ENCODE assay signal across 17 cellular contexts in the genomic region with DNA sequence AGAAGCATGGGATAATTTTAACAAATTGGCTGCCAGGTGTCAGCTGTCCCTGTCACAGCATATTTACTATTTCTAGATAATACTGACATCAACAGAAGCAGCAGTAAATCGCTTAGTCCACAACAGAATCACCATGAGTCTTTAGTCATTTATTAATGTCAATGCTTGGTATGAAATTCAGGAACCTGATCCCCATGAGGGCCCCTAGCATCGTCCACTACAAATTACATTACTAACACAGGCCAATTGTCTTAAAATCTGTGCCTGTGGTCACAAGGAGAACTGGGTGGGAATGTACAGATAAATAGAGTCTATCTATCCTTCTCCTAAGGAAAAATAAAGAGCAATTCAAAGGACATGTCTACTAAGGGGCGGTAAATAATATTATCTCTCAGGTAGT.
DNase-seq lines count a peak whose midpoint lies in the region; ATAC-seq and TF ChIP-seq lines count a peak whose summit lies in the region.
"Had no signal": no experiment of that assay in that cellular context is flagged by ENCODE, and none has a peak within 500 bp of the region (broad histone marks: within the 10 kb centered on the region; RNA-seq: fewer than 3 reads in every experiment).

No MANE protein-coding gene starts in this region.

- no peaks in the 10 kb centered on the region for H3F3A ChIP-seq in neural cell (ENCODE audit: insufficient read depth, low read length, poor library complexity, severe bottlenecking)

- ATAC-seq in activated T-helper 17 cell treated with anti-CD3 and anti-CD28 coated beads, Interleukin-2, amount 50 U/mL, for 72 hours (replicated peaks): no peak

- no peak overlapping the region for H2AFZ ChIP-seq in neural cell (ENCODE audit: low read depth, low read length)

- H3K9me3 ChIP-seq in endodermal cell (ENCODE audit: control insufficient read depth, low read length) (peaks cover 8% of the 10 kb centered on the region), neural cell (ENCODE audit: low read length) (no peaks in the 10 kb centered on the region)
- H3K9me3 ChIP-seq: HAP-1 had no signal

- H3K4me1 Mint-ChIP-seq in endodermal cell (no peaks in the 10 kb centered on the region), mesothelial cell of epicardium (peaks cover 23% of the 10 kb centered on the region)
- no peaks in the 10 kb centered on the region for H3K4me1 Mint-ChIP-seq in activated T-helper 17 cell treated with anti-CD3 and anti-CD28 coated beads, Interleukin-2, amount 50 U/mL, for 72 hours
- H3K4me1 Mint-ChIP-seq: CD4-positive, alpha-beta memory T cell had no signal

- H3K4me2 ChIP-seq in neural cell (ENCODE audit: low read length): no peak overlapping the region

- no peaks in the 10 kb centered on the region for H3K9me2 ChIP-seq in neural cell (ENCODE audit: insufficient read depth, low read length)

- WGBS in endodermal cell (ENCODE audit: insufficient coverage in 1 of 2, insufficient read length in 1 of 2), 2 experiments: 93% methylated on average over 2 of the region's 3 CpGs; no CpG with 5 or more reads in 1 of the 2 experiments

- H3K27ac Mint-ChIP-seq in endodermal cell: no peak overlapping the region
- H3K27ac Mint-ChIP-seq in mesothelial cell of epicardium: peak overlapping the region; percentile 53
- H3K27ac Mint-ChIP-seq in activated T-helper 17 cell treated with anti-CD3 and anti-CD28 coated beads, Interleukin-2, amount 50 U/mL, for 72 hours: no peak overlapping the region
- H3K27ac Mint-ChIP-seq: CD4-positive, alpha-beta memory T cell; HFFc6 had no signal

- H3K4me3 ChIP-seq in endodermal cell (ENCODE audit: low read length) (no peak overlapping the region), neural cell (ENCODE audit: low read length) (no peak overlapping the region)
- H3K4me3 ChIP-seq: HAP-1 had no signal

- no peak overlapping the region for H3K4me3 Mint-ChIP-seq in endodermal cell
- H3K4me3 Mint-ChIP-seq in mesothelial cell of epicardium: no peak overlapping the region
- H3K4me3 Mint-ChIP-seq in activated T-helper 17 cell treated with anti-CD3 and anti-CD28 coated beads, Interleukin-2, amount 50 U/mL, for 72 hours: no peak overlapping the region
- H3K4me3 Mint-ChIP-seq: CD4-positive, alpha-beta memory T cell; HFFc6 had no signal

- H3K36me3 Mint-ChIP-seq in endodermal cell (ENCODE audit: low read depth) (peaks cover 3% of the 10 kb centered on the region), mesothelial cell of epicardium (peaks cover 3% of the 10 kb centered on the region)
- no peaks in the 10 kb centered on the region for H3K36me3 Mint-ChIP-seq in activated T-helper 17 cell treated with anti-CD3 and anti-CD28 coated beads, Interleukin-2, amount 50 U/mL, for 72 hours (ENCODE audit: low read depth)

- no peaks in the 10 kb centered on the region for H3K4me1 ChIP-seq in endodermal cell (ENCODE audit: control insufficient read depth, insufficient read depth, low read length)
- H3K4me1 ChIP-seq: HAP-1 had no signal

- H3K27me3 Mint-ChIP-seq in endodermal cell (ENCODE audit: insufficient read depth) (no peaks in the 10 kb centered on the region), mesothelial cell of epicardium (ENCODE audit: low read depth) (no peaks in the 10 kb centered on the region)
- no peaks in the 10 kb centered on the region for H3K27me3 Mint-ChIP-seq in activated T-helper 17 cell treated with anti-CD3 and anti-CD28 coated beads, Interleukin-2, amount 50 U/mL, for 72 hours
- H3K27me3 Mint-ChIP-seq: CD4-positive, alpha-beta memory T cell had no signal

- H3K79me2 ChIP-seq in neural cell (replicated peaks; ENCODE audit: insufficient read depth, low read length): no peaks in the 10 kb centered on the region

- in situ Hi-C loops in SK-MEL-5 (cut with HindIII; ENCODE audit: low pct_unique_long_range_greater_than_20kb, low sequenced_read_pairs): no loop called here

- no peak for TF ChIP-seq CTCF in endodermal cell (conservative IDR thresholded peaks at IDR 0.05)
- no peak for TF ChIP-seq CTCF in mesothelial cell of epicardium (IDR thresholded peaks at IDR 0.05; ENCODE audit: unreplicated experiment)
- TF ChIP-seq CTCF in neural cell (IDR thresholded peaks at IDR 0.05; ENCODE audit: poor library complexity, severe bottlenecking): no peak

- H3K9ac ChIP-seq in endodermal cell (ENCODE audit: extremely low read depth, low read length, poor library complexity, severe bottlenecking): no peak overlapping the region
- H3K9ac ChIP-seq in neural cell (ENCODE audit: low read length): no peak overlapping the region

- DNase-seq in SK-MEL-5 (ENCODE audit: low read depth, low spot score) (peak; percentile 51), endodermal cell (no peak), mesothelial cell of epicardium (ENCODE audit: low spot score in 2 of 2, unreplicated experiment in 2 of 2) (no peak), NCI-H1417 treated with DMSO at 0.1 percent for 48 hours (lab: John Stamatoyannopoulos, UW) (no peak), cerebellar nuclear complex (lab: John Stamatoyannopoulos, UW) (no peak)
- DNase-seq in activated CD4-positive, alpha-beta T cell treated with anti-CD3 and anti-CD28 coated beads for 4 hours: no peak
- DNase-seq: C1 segment of cervical spinal cord; Calu3; CD4-positive, alpha-beta memory T cell; COR-L47; DMS153; DND-41; GOT3; HFFc6 had no signal

- no peaks in the 10 kb centered on the region for H3K36me3 ChIP-seq in endodermal cell (ENCODE audit: control insufficient read depth, insufficient read depth, low read length)
- H3K36me3 ChIP-seq in neural cell (ENCODE audit: insufficient read depth, low read length): no peaks in the 10 kb centered on the region
- H3K36me3 ChIP-seq: HAP-1 had no signal

- TF ChIP-seq RAD21 in neural cell (conservative IDR thresholded peaks at IDR 0.05): no peak

- H3K9me3 Mint-ChIP-seq in endodermal cell (peaks cover 8% of the 10 kb centered on the region), mesothelial cell of epicardium (peaks cover 4% of the 10 kb centered on the region)
- H3K9me3 Mint-ChIP-seq in activated T-helper 17 cell treated with anti-CD3 and anti-CD28 coated beads, Interleukin-2, amount 50 U/mL, for 72 hours: no peaks in the 10 kb centered on the region
- H3K9me3 Mint-ChIP-seq: HFFc6 had no signal

- no peaks in the 10 kb centered on the region for H4K20me1 ChIP-seq in neural cell (ENCODE audit: insufficient read depth)

- no peak for TF ChIP-seq EP300 in neural cell (conservative IDR thresholded peaks at IDR 0.05; ENCODE audit: poor library complexity, severe bottlenecking)

- peak overlapping the region; percentile 88 for H3K27ac ChIP-seq in endodermal cell (ENCODE audit: low read depth, low read length)
- peak overlapping the region; percentile 18 for H3K27ac ChIP-seq in neural cell (ENCODE audit: low read length)

- H3K27me3 ChIP-seq in endodermal cell (ENCODE audit: control insufficient read depth, insufficient read depth, low read length, poor library complexity, severe bottlenecking) (no peaks in the 10 kb centered on the region), neural cell (ENCODE audit: insufficient read depth, low read depth, low read length) (no peaks in the 10 kb centered on the region)

TF ChIP-seq in neural cell, 6 proteins besides CTCF, POLR2A, EP300 and RAD21:
- TF ChIP-seq EZH2 (IDR thresholded peaks at IDR 0.05; ENCODE audit: borderline replicate concordance, insufficient read depth, low read length, poor library complexity, severe bottlenecking): no peak
- peak; percentile 17 for TF ChIP-seq POLR2AphosphoS5 (IDR thresholded peaks at IDR 0.05)
- no peak for TF ChIP-seq SMC3 (conservative IDR thresholded peaks at IDR 0.05; ENCODE audit: poor library complexity)
- TF ChIP-seq MXI1 (conservative IDR thresholded peaks at IDR 0.05; ENCODE audit: poor library complexity, severe bottlenecking): no peak
